Comparison of ENCODE assay signal across 1 cellular context in the genomic region with DNA sequence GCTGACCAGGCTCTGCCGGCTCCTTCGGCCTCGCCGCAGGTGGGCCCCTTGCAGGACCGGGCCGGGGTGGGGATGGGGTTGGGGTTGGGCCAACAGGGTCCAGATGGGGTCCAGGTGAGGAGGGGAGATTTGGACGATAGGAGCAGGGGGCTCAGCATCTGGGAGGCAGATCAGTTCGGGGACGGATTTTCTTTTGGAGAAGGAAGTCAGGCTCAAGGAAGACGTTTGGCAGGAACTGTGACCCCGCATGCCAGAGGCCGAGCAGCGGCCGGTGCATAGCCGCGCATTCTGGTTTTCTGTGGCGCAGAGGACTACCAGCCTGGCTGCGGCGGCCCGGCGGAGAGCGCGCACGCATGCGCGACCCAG.
TF ChIP-seq lines count a peak whose summit lies in the region.

No MANE protein-coding gene starts in this region.

TF ChIP-seq in HepG2, 621 proteins besides CTCF, POLR2A, EP300 and RAD21 (continues in another document):
- TF ChIP-seq ZNF282 (IDR thresholded peaks at IDR 0.05; ENCODE audit: partially characterized antibody) (no peak), PITX1 (CRISPR knock-in tag; IDR thresholded peaks at IDR 0.05) (no peak), ZKSCAN1 (IDR thresholded peaks at IDR 0.05; ENCODE audit: low read length) (no peak), PRMT3 (CRISPR knock-in tag; IDR thresholded peaks at IDR 0.05; ENCODE audit: borderline replicate concordance, low read depth) (no peak), ZNF790 (CRISPR knock-in tag; IDR thresholded peaks at IDR 0.05; ENCODE audit: borderline replicate concordance) (no peak), ZNF543 (CRISPR knock-in tag; IDR thresholded peaks at IDR 0.05) (no peak), STAG1 (CRISPR knock-in tag; IDR thresholded peaks at IDR 0.05) (no peak), HOXA7 (CRISPR knock-in tag; IDR thresholded peaks at IDR 0.05) (no peak), PHF8 (CRISPR knock-in tag; IDR thresholded peaks at IDR 0.05) (no peak), JDP2 (CRISPR knock-in tag; IDR thresholded peaks at IDR 0.05; ENCODE audit: borderline replicate concordance) (no peak), CREB1 (IDR thresholded peaks at IDR 0.05) (no peak), CREB1 (CRISPR knock-in tag; IDR thresholded peaks at IDR 0.05) (no peak), CEBPB (IDR thresholded peaks at IDR 0.05; ENCODE audit: borderline replicate concordance, low read depth, low read length) (no peak), TP53 (CRISPR knock-in tag; conservative IDR thresholded peaks at IDR 0.05) (no peak), TBL1XR1 (IDR thresholded peaks at IDR 0.05; ENCODE audit: borderline replicate concordance, low read length, partially characterized antibody) (no peak), ZNF589 (CRISPR knock-in tag; conservative IDR thresholded peaks at IDR 0.05) (no peak), ZBTB21 (CRISPR knock-in tag; IDR thresholded peaks at IDR 0.05) (no peak), PAF1 (CRISPR knock-in tag; IDR thresholded peaks at IDR 0.05) (no peak), KLF16 (CRISPR knock-in tag; IDR thresholded peaks at IDR 0.05) (no peak), ZNF749 (CRISPR knock-in tag; IDR thresholded peaks at IDR 0.05; ENCODE audit: borderline replicate concordance) (no peak), TCF12 (IDR thresholded peaks at IDR 0.05) (no peak), TCF12 (CRISPR knock-in tag; IDR thresholded peaks at IDR 0.05) (no peak), ZNF775 (CRISPR knock-in tag; IDR thresholded peaks at IDR 0.05; ENCODE audit: borderline replicate concordance) (peak; percentile 32; the same call in 1 of the 2 replicates), GZF1 (CRISPR knock-in tag; IDR thresholded peaks at IDR 0.05) (no peak), ARID2 (CRISPR knock-in tag; IDR thresholded peaks at IDR 0.05; ENCODE audit: borderline replicate concordance) (peak; percentile 15; the same call in 1 of the 2 replicates), GABPA (IDR thresholded peaks at IDR 0.05; ENCODE audit: low read depth, low read length) (no peak), GABPA (CRISPR knock-in tag; IDR thresholded peaks at IDR 0.05; ENCODE audit: low read depth) (no peak), KDM3A (CRISPR knock-in tag; IDR thresholded peaks at IDR 0.05; ENCODE audit: low read depth) (0 out of 2 replicates have a peak, but pooled peaks have one; percentile 30), ZNF143 (CRISPR knock-in tag; IDR thresholded peaks at IDR 0.05) (no peak), MATR3 (CRISPR knock-in tag; IDR thresholded peaks at IDR 0.05) (no peak), ZNF33B (CRISPR knock-in tag; IDR thresholded peaks at IDR 0.05) (no peak), ZNF816 (CRISPR knock-in tag; IDR thresholded peaks at IDR 0.05; ENCODE audit: borderline replicate concordance) (no peak), SP4 (CRISPR knock-in tag; IDR thresholded peaks at IDR 0.05) (no peak), ZIK1 (CRISPR knock-in tag; IDR thresholded peaks at IDR 0.05; ENCODE audit: borderline replicate concordance, low read depth) (no peak), TSC22D2 (CRISPR knock-in tag; IDR thresholded peaks at IDR 0.05; ENCODE audit: borderline replicate concordance) (no peak), ZNF562 (CRISPR knock-in tag; IDR thresholded peaks at IDR 0.05; ENCODE audit: borderline replicate concordance) (no peak), ZNF10 (CRISPR knock-in tag; IDR thresholded peaks at IDR 0.05; ENCODE audit: borderline replicate concordance, low read depth) (no peak), ZNF292 (CRISPR knock-in tag; IDR thresholded peaks at IDR 0.05; ENCODE audit: borderline replicate concordance, low read depth) (no peak), FOXA3 (CRISPR knock-in tag; IDR thresholded peaks at IDR 0.05) (no peak), MBNL3 (CRISPR knock-in tag; conservative IDR thresholded peaks at IDR 0.05) (no peak), ATF7-NPFF (CRISPR knock-in tag; IDR thresholded peaks at IDR 0.05; ENCODE audit: low read depth) (no peak), FOXP1 (IDR thresholded peaks at IDR 0.05) (no peak), FOXP1 (CRISPR knock-in tag; IDR thresholded peaks at IDR 0.05) (no peak), THAP11 (CRISPR knock-in tag; IDR thresholded peaks at IDR 0.05) (no peak), ZNF460 (CRISPR knock-in tag; IDR thresholded peaks at IDR 0.05; ENCODE audit: borderline replicate concordance) (no peak)
- TF ChIP-seq, protein P1, sequence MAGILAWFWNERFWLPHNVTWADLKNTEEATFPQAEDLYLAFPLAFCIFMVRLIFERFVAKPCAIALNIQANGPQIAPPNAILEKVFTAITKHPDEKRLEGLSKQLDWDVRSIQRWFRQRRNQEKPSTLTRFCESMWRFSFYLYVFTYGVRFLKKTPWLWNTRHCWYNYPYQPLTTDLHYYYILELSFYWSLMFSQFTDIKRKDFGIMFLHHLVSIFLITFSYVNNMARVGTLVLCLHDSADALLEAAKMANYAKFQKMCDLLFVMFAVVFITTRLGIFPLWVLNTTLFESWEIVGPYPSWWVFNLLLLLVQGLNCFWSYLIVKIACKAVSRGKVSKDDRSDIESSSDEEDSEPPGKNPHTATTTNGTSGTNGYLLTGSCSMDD (CRISPR knock-in tag; IDR thresholded peaks at IDR 0.05) = 0 out of 2 replicates have a peak, but pooled peaks have one; percentile 63
- TF ChIP-seq, protein P2, sequence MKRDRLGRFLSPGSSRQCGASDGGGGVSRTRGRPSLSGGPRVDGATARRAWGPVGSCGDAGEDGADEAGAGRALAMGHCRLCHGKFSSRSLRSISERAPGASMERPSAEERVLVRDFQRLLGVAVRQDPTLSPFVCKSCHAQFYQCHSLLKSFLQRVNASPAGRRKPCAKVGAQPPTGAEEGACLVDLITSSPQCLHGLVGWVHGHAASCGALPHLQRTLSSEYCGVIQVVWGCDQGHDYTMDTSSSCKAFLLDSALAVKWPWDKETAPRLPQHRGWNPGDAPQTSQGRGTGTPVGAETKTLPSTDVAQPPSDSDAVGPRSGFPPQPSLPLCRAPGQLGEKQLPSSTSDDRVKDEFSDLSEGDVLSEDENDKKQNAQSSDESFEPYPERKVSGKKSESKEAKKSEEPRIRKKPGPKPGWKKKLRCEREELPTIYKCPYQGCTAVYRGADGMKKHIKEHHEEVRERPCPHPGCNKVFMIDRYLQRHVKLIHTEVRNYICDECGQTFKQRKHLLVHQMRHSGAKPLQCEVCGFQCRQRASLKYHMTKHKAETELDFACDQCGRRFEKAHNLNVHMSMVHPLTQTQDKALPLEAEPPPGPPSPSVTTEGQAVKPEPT (CRISPR knock-in tag; IDR thresholded peaks at IDR 0.05; ENCODE audit: low read depth) = no peak; the same call in 1 of the 2 replicates
- TF ChIP-seq, protein P3, sequence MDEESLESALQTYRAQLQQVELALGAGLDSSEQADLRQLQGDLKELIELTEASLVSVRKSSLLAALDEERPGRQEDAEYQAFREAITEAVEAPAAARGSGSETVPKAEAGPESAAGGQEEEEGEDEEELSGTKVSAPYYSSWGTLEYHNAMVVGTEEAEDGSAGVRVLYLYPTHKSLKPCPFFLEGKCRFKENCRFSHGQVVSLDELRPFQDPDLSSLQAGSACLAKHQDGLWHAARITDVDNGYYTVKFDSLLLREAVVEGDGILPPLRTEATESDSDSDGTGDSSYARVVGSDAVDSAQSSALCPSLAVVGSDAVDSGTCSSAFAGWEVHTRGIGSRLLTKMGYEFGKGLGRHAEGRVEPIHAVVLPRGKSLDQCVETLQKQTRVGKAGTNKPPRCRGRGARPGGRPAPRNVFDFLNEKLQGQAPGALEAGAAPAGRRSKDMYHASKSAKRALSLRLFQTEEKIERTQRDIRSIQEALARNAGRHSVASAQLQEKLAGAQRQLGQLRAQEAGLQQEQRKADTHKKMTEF (CRISPR knock-in tag; IDR thresholded peaks at IDR 0.05) = no peak
- TF ChIP-seq, protein P4, sequence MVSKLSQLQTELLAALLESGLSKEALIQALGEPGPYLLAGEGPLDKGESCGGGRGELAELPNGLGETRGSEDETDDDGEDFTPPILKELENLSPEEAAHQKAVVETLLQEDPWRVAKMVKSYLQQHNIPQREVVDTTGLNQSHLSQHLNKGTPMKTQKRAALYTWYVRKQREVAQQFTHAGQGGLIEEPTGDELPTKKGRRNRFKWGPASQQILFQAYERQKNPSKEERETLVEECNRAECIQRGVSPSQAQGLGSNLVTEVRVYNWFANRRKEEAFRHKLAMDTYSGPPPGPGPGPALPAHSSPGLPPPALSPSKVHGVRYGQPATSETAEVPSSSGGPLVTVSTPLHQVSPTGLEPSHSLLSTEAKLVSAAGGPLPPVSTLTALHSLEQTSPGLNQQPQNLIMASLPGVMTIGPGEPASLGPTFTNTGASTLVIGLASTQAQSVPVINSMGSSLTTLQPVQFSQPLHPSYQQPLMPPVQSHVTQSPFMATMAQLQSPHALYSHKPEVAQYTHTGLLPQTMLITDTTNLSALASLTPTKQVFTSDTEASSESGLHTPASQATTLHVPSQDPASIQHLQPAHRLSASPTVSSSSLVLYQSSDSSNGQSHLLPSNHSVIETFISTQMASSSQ (IDR thresholded peaks at IDR 0.05; ENCODE audit: low read depth) = no peak
- TF ChIP-seq, protein P4 (CRISPR knock-in tag; IDR thresholded peaks at IDR 0.05; ENCODE audit: borderline replicate concordance) = no peak
- TF ChIP-seq, protein P5, sequence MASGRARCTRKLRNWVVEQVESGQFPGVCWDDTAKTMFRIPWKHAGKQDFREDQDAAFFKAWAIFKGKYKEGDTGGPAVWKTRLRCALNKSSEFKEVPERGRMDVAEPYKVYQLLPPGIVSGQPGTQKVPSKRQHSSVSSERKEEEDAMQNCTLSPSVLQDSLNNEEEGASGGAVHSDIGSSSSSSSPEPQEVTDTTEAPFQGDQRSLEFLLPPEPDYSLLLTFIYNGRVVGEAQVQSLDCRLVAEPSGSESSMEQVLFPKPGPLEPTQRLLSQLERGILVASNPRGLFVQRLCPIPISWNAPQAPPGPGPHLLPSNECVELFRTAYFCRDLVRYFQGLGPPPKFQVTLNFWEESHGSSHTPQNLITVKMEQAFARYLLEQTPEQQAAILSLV (CRISPR knock-in tag; IDR thresholded peaks at IDR 0.05; ENCODE audit: borderline replicate concordance) = no peak
- TF ChIP-seq, protein P6, sequence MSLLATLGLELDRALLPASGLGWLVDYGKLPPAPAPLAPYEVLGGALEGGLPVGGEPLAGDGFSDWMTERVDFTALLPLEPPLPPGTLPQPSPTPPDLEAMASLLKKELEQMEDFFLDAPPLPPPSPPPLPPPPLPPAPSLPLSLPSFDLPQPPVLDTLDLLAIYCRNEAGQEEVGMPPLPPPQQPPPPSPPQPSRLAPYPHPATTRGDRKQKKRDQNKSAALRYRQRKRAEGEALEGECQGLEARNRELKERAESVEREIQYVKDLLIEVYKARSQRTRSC (CRISPR knock-in tag; IDR thresholded peaks at IDR 0.05; ENCODE audit: low read depth) = 0 out of 2 replicates have a peak, but pooled peaks have one; percentile 13
- TF ChIP-seq, protein P7, sequence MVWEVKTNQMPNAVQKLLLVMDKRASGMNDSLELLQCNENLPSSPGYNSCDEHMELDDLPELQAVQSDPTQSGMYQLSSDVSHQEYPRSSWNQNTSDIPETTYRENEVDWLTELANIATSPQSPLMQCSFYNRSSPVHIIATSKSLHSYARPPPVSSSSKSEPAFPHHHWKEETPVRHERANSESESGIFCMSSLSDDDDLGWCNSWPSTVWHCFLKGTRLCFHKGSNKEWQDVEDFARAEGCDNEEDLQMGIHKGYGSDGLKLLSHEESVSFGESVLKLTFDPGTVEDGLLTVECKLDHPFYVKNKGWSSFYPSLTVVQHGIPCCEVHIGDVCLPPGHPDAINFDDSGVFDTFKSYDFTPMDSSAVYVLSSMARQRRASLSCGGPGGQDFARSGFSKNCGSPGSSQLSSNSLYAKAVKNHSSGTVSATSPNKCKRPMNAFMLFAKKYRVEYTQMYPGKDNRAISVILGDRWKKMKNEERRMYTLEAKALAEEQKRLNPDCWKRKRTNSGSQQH (CRISPR knock-in tag; IDR thresholded peaks at IDR 0.05; ENCODE audit: low read depth) = no peak
- TF ChIP-seq, protein P8, sequence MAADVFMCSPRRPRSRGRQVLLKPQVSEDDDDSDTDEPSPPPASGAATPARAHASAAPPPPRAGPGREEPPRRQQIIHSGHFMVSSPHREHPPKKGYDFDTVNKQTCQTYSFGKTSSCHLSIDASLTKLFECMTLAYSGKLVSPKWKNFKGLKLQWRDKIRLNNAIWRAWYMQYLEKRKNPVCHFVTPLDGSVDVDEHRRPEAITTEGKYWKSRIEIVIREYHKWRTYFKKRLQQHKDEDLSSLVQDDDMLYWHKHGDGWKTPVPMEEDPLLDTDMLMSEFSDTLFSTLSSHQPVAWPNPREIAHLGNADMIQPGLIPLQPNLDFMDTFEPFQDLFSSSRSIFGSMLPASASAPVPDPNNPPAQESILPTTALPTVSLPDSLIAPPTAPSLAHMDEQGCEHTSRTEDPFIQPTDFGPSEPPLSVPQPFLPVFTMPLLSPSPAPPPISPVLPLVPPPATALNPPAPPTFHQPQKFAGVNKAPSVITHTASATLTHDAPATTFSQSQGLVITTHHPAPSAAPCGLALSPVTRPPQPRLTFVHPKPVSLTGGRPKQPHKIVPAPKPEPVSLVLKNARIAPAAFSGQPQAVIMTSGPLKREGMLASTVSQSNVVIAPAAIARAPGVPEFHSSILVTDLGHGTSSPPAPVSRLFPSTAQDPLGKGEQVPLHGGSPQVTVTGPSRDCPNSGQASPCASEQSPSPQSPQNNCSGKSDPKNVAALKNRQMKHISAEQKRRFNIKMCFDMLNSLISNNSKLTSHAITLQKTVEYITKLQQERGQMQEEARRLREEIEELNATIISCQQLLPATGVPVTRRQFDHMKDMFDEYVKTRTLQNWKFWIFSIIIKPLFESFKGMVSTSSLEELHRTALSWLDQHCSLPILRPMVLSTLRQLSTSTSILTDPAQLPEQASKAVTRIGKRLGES (CRISPR knock-in tag; IDR thresholded peaks at IDR 0.05; ENCODE audit: borderline replicate concordance) = no peak
- TF ChIP-seq, protein P9, sequence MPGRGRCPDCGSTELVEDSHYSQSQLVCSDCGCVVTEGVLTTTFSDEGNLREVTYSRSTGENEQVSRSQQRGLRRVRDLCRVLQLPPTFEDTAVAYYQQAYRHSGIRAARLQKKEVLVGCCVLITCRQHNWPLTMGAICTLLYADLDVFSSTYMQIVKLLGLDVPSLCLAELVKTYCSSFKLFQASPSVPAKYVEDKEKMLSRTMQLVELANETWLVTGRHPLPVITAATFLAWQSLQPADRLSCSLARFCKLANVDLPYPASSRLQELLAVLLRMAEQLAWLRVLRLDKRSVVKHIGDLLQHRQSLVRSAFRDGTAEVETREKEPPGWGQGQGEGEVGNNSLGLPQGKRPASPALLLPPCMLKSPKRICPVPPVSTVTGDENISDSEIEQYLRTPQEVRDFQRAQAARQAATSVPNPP (CRISPR knock-in tag; IDR thresholded peaks at IDR 0.05) = no peak
